22 cellular contexts compared by ENCODE assay signal in genomic region chr12:38639625-38640024, GRCh38.
DNase-seq lines count a peak whose midpoint lies in the region; ATAC-seq and TF ChIP-seq lines count a peak whose summit lies in the region.
"Had no signal": no experiment of that assay in that cellular context is flagged by ENCODE, and none has a peak within 500 bp of the region (broad histone marks: within the 10 kb centered on the region; RNA-seq: fewer than 3 reads in every experiment).

No MANE protein-coding gene starts in this region.

- H3K79me2 ChIP-seq in PC-3 (ENCODE audit: low read length): no peaks in the 10 kb centered on the region

- H3K27me3 ChIP-seq in PC-3 (ENCODE audit: low read length): no peaks in the 10 kb centered on the region
- H3K27me3 ChIP-seq: BE2C; BLaER1 treated with 17β-estradiol and CSF1 and Interleukin-3, amounts not matched to agents 10 nM and 100 nM had no signal

- no peak overlapping the region for H2AFZ ChIP-seq in PC-3 (ENCODE audit: low read length)

- DNase-seq in ELF-1 (ENCODE audit: low read depth, low spot score) (peak; percentile 6), PC-3 (peak; percentile 66), epithelial cell of esophagus (ENCODE audit: low read depth) (peak; percentile 30), NCI-H1092 (lab: John Stamatoyannopoulos, UW) (no peak), dermis blood vessel endothelial cell (no peak), DMS79 treated with DMSO at 0.1 percent for 48 hours (lab: John Stamatoyannopoulos, UW) (no peak)
- DNase-seq: 8988T; ACHN; AML-193; BE2C; Calu3; CD4-positive, alpha-beta memory T cell; COR-L47; DMS53; DND-41; GDM1; GOT3; HFFc6 had no signal

- no peaks in the 10 kb centered on the region for H3F3A ChIP-seq in PC-3 (ENCODE audit: low read length, unreplicated experiment)

- TF ChIP-seq CTCF in PC-3 (conservative IDR thresholded peaks at IDR 0.05; ENCODE audit: low read depth, low read length) (no peak), epithelial cell of esophagus (IDR thresholded peaks at IDR 0.05; ENCODE audit: insufficient read depth, low read depth, low read length, missing control alignments) (no peak)

- intact Hi-C loops in PC-3 (cut with micrococcal nuclease): loop anchor here (10.0 kb wide), 1 partner anchor 55 kb away; no protein-coding TSS in a partner anchor

- CTCF ChIA-PET in PC-3 (lab: Charles Lee): no interaction called here

- no peak for ATAC-seq in PC-3
- ATAC-seq: A549, GM12878 had no signal

- BruUV-seq in PC-3 (replicated peaks; lab: Mats Ljungman, UMichigan): no TSS peak

- no peaks in the 10 kb centered on the region for H3K4me1 ChIP-seq in PC-3 (ENCODE audit: insufficient read depth, low read length)
- H3K4me1 ChIP-seq: A549; BE2C; BLaER1 treated with 17β-estradiol and CSF1 and Interleukin-3, amounts not matched to agents 10 nM and 100 nM; HAP-1 had no signal

- H3K27ac ChIP-seq in PC-3 (ENCODE audit: low read length): no peak overlapping the region
- H3K27ac ChIP-seq: A549; BLaER1 treated with 17β-estradiol and CSF1 and Interleukin-3, amounts not matched to agents 10 nM and 100 nM had no signal

- POLR2A ChIA-PET in PC-3 (lab: Charles Lee; ENCODE audit: unreplicated experiment): no interaction called here

- H3K9ac ChIP-seq in PC-3 (ENCODE audit: low read length): no peak overlapping the region
- H3K9ac ChIP-seq: BLaER1 treated with 17β-estradiol and CSF1 and Interleukin-3, amounts not matched to agents 10 nM and 100 nM had no signal

- H3K9me2 ChIP-seq in PC-3 (replicated peaks; ENCODE audit: low read length): peaks cover 5% of the 10 kb centered on the region; the same call in 1 of the 2 replicates

- no peaks in the 10 kb centered on the region for H4K20me1 ChIP-seq in PC-3 (ENCODE audit: low read length)
- H4K20me1 ChIP-seq: BLaER1 treated with 17β-estradiol and CSF1 and Interleukin-3, amounts not matched to agents 10 nM and 100 nM had no signal

- no peaks in the 10 kb centered on the region for H3K36me3 ChIP-seq in PC-3 (ENCODE audit: low read depth, low read length)
- H3K36me3 ChIP-seq: BE2C; BLaER1 treated with 17β-estradiol and CSF1 and Interleukin-3, amounts not matched to agents 10 nM and 100 nM; HAP-1 had no signal

- H3K4me2 ChIP-seq in PC-3 (ENCODE audit: low read length): no peak overlapping the region
- H3K4me2 ChIP-seq: A549; BLaER1 treated with 17β-estradiol and CSF1 and Interleukin-3, amounts not matched to agents 10 nM and 100 nM had no signal

- H3K4me3 ChIP-seq in PC-3 (ENCODE audit: low read length) (no peak overlapping the region), epithelial cell of esophagus (ENCODE audit: low read length) (no peak overlapping the region)
- H3K4me3 ChIP-seq: A549; BLaER1 treated with 17β-estradiol and CSF1 and Interleukin-3, amounts not matched to agents 10 nM and 100 nM; GM12878; HAP-1 had no signal

- H3K9me3 ChIP-seq in PC-3 (ENCODE audit: low read length): no peaks in the 10 kb centered on the region
- H3K9me3 ChIP-seq: A549, BE2C, HAP-1 had no signal

Comparison
In these comparisons a context has a peak if more than half of its experiments do, and no peak if none do; other contexts are left out.
1. DNase-seq: peak in ELF-1 (single experiment), PC-3 (single experiment) and epithelial cell of esophagus (single experiment); none in NCI-H1092 (single experiment), dermis blood vessel endothelial cell (single experiment) and DMS79 treated with DMSO at 0.1 percent for 48 hours (single experiment).